ENCODE assay signal across 1 cellular context in the genomic region with DNA sequence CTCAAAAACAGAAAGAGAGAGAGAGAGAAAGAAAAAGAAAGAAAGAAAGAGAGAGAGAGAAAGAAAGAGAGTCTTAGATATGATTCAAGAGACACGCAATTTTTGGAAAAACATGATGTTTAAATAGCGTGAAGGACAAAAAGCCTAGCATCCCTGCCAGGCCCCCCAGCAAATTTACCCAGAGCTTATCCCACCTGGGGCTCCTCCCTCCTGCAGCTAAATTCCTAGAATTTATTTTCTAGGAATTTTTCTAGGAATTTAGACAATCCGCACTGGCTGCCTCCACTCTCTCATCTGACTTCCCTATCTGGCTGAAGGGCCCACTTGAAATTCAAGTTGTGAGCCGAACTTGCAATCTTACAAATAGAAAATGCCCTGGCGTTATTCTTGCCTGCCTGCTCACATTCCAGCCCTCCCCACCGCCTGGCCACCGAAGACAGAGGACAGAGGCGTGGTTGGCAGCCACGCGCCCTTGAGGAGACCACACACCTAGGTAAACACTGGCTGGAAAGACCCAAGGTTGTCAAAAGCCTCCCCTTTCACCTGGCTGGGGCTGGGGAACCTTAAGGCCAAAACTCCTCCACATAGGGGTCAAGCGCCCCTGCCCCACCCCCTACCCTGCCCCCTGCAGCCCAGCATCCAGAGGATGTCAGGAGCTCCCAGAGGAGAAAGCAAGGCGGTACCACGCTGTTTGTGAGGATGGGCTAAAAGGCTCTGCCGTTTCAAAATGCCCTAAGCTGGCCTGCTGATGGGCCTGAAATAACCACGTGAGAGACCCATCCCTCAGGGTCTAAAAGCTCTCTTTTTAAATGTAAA.
TF ChIP-seq lines count a peak whose summit lies in the region.

No MANE protein-coding gene starts in this region.

TF ChIP-seq in K562, 482 proteins besides CTCF, POLR2A, EP300 and RAD21 (continued from another document):
- TF ChIP-seq, protein P1, sequence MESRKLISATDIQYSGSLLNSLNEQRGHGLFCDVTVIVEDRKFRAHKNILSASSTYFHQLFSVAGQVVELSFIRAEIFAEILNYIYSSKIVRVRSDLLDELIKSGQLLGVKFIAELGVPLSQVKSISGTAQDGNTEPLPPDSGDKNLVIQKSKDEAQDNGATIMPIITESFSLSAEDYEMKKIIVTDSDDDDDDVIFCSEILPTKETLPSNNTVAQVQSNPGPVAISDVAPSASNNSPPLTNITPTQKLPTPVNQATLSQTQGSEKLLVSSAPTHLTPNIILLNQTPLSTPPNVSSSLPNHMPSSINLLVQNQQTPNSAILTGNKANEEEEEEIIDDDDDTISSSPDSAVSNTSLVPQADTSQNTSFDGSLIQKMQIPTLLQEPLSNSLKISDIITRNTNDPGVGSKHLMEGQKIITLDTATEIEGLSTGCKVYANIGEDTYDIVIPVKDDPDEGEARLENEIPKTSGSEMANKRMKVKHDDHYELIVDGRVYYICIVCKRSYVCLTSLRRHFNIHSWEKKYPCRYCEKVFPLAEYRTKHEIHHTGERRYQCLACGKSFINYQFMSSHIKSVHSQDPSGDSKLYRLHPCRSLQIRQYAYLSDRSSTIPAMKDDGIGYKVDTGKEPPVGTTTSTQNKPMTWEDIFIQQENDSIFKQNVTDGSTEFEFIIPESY (CRISPR knock-in tag; IDR thresholded peaks at IDR 0.05), result peak; percentile 65
- TF ChIP-seq SNIP1 (IDR thresholded peaks at IDR 0.05; ENCODE audit: low read depth), result no peak
- TF ChIP-seq ILF3 (IDR thresholded peaks at IDR 0.05; ENCODE audit: borderline replicate concordance), result no peak
- TF ChIP-seq ZNF316 (IDR thresholded peaks at IDR 0.05), result no peak
- TF ChIP-seq NR2C2 (CRISPR knock-in tag; IDR thresholded peaks at IDR 0.05), result no peak
- no peak for TF ChIP-seq NR2C2 (tag; IDR thresholded peaks at IDR 0.05)
- TF ChIP-seq, protein P2, sequence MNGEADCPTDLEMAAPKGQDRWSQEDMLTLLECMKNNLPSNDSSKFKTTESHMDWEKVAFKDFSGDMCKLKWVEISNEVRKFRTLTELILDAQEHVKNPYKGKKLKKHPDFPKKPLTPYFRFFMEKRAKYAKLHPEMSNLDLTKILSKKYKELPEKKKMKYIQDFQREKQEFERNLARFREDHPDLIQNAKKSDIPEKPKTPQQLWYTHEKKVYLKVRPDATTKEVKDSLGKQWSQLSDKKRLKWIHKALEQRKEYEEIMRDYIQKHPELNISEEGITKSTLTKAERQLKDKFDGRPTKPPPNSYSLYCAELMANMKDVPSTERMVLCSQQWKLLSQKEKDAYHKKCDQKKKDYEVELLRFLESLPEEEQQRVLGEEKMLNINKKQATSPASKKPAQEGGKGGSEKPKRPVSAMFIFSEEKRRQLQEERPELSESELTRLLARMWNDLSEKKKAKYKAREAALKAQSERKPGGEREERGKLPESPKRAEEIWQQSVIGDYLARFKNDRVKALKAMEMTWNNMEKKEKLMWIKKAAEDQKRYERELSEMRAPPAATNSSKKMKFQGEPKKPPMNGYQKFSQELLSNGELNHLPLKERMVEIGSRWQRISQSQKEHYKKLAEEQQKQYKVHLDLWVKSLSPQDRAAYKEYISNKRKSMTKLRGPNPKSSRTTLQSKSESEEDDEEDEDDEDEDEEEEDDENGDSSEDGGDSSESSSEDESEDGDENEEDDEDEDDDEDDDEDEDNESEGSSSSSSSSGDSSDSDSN (IDR thresholded peaks at IDR 0.05; ENCODE audit: borderline replicate concordance in 1 of 2, low read depth in 2 of 2, low read length in 2 of 2), result no peak
- no peak for TF ChIP-seq ZNF165 (CRISPR knock-in tag; IDR thresholded peaks at IDR 0.05; ENCODE audit: borderline replicate concordance)
- TF ChIP-seq SPI1 (IDR thresholded peaks at IDR 0.05; ENCODE audit: borderline replicate concordance, low read depth, low read length), result 0 out of 2 replicates have a peak, but pooled peaks have one; percentile 8
- TF ChIP-seq HMGN3 (IDR thresholded peaks at IDR 0.05; ENCODE audit: borderline replicate concordance, extremely low read depth, insufficient read length, low read depth, low read length), result no peak
